ENCODE assay signal across 8 cellular contexts in the genomic region with DNA sequence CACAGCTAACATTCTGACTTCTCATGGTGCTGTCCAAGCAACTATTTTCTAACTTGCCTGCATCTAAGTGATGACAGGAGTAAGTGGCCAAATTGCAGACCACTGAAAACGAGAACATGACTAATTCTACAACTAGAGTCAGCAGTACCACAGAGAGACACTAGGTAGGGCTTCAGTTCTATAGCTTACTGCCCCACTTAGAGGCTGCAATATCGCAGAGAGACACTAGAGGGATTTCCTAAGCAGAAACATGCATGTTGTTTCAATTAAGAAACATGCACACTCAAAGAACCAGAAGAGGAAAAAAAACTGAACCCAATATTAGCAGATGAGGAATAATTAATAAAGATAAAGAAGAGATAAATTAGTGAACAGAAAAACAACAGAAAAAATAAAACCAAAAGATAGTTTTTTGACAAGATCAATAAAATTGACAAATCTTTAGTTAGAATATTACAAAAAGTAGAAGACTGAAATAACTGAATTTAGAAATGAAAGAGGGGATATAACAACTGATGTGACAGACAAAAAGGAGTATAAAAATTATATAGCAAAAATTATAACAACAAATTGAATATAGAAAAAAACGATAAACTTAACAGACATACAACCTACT.
DNase-seq lines count a peak whose midpoint lies in the region; ATAC-seq and TF ChIP-seq lines count a peak whose summit lies in the region.

No MANE protein-coding gene starts in this region.

- H3K9me3 Mint-ChIP-seq in endothelial cell (ENCODE audit: unreplicated experiment), result no peaks in the 10 kb centered on the region

- no peak overlapping the region for H3K4me3 Mint-ChIP-seq in endothelial cell (ENCODE audit: unreplicated experiment)

- DNase-seq in ACHN (peak; percentile 74), endothelial cell (ENCODE audit: low spot score) (peak; percentile 48), myocyte (ENCODE audit: low read depth) (peak; percentile 79), NCI-H82 (lab: John Stamatoyannopoulos, UW) (no peak), NCI-H146 (lab: John Stamatoyannopoulos, UW) (no peak)

- ATAC-seq in GM18867 (IDR thresholded peaks at IDR 0.05; ENCODE audit: unreplicated experiment) (peak; percentile 100), HG03045 (IDR thresholded peaks at IDR 0.05; ENCODE audit: unreplicated experiment) (peak; percentile 97), SK-N-SH treated with all-trans-retinoic acid at 6 μM for 48 hours (peak; percentile 93)

- in situ Hi-C loops in ACHN (cut with HindIII; ENCODE audit: low pct_ligation_motif_present, low pct_unique_long_range_greater_than_20kb, low sequenced_read_pairs), result no loop called here

- no peaks in the 10 kb centered on the region for H3K4me1 Mint-ChIP-seq in endothelial cell (ENCODE audit: unreplicated experiment)

- H3K36me3 Mint-ChIP-seq in endothelial cell (ENCODE audit: low read depth, unreplicated experiment), result no peaks in the 10 kb centered on the region

- no peaks in the 10 kb centered on the region for H3K27me3 Mint-ChIP-seq in endothelial cell (ENCODE audit: unreplicated experiment)

- TF ChIP-seq CTCF in endothelial cell (IDR thresholded peaks at IDR 0.05; ENCODE audit: unreplicated experiment), result peak; percentile 67

- H3K27ac Mint-ChIP-seq in endothelial cell (ENCODE audit: unreplicated experiment), result no peak overlapping the region

TF ChIP-seq in SK-N-SH treated with all-trans-retinoic acid at 6 μM for 48 hours, 23 proteins besides CTCF, POLR2A, EP300 and RAD21:
- TF ChIP-seq ARNTL (CRISPR knock-in tag; IDR thresholded peaks at IDR 0.05; ENCODE audit: borderline replicate concordance, low read depth), result no peak
- peak; percentile 64; the same call in 1 of the 2 replicates for TF ChIP-seq TCF4 (CRISPR knock-in tag; IDR thresholded peaks at IDR 0.05; ENCODE audit: borderline replicate concordance)

Comparison
In these comparisons a context has a peak if more than half of its experiments do, and no peak if none do; other contexts are left out.
1. DNase-seq: peak in ACHN (single experiment), endothelial cell (single experiment) and myocyte (single experiment); none in NCI-H82 (single experiment) and NCI-H146 (single experiment).
2. Peak in every context shown above with its lines, with median percentiles within 50 percentile points of each other: ATAC-seq.